ENCODE assay signal across 26 cellular contexts in the genomic region with DNA sequence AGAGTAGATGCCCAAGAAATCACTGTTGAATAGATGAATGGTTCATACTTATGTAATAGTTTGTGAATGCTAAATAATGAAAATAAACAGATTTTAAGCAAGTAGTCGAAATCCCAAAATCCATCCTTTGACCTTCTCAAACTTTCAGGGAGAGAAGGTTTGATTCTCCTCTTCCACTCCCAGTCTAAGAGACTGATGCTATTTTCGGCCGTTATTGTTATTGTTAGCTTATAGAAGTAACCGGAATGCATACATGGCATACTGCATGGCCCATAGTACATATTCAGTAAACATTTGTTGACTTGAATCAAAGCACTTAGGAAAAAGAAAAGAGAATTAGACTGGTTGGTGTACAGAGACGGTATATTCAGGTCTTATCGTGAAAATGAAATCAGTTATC.
"Had no signal": no experiment of that assay in that cellular context is flagged by ENCODE, and none has a peak within 500 bp of the region (broad histone marks: within the 10 kb centered on the region; RNA-seq: fewer than 3 reads in every experiment).

No MANE protein-coding gene starts in this region.

- ATAC-seq: activated CD8-positive, alpha-beta T cell treated with anti-CD3 and anti-CD28 coated beads, Interleukin-2, amount 10 ng/mL, durations not matched to agents 7 days and 5 days; body of pancreas; K562; Panc1 had no signal

- H3K4me1 Mint-ChIP-seq: activated CD4-positive, alpha-beta T cell treated with anti-CD3 and anti-CD28 coated beads, Interleukin-2, amount 10 ng/mL, durations not matched to agents 24 days and 14 days; activated naive CD4-positive, alpha-beta T cell treated with anti-CD3 and anti-CD28 coated beads, Interleukin-2, amount 50 U/mL, for 24 hours; activated naive CD8-positive, alpha-beta T cell treated with anti-CD3 and anti-CD28 coated beads, Interleukin-2, amount 10 ng/mL, durations not matched to agents 7 days and 5 days had no signal

- H3K4me3 Mint-ChIP-seq: activated CD4-positive, alpha-beta T cell treated with anti-CD3 and anti-CD28 coated beads, Interleukin-2, amount 10 ng/mL, durations not matched to agents 24 days and 14 days; activated CD8-positive, alpha-beta T cell treated with anti-CD3 and anti-CD28 coated beads, Interleukin-2, amount 10 ng/mL, durations not matched to agents 7 days and 5 days; activated naive CD4-positive, alpha-beta T cell treated with anti-CD3 and anti-CD28 coated beads, Interleukin-2, amount 50 U/mL, for 24 hours; activated naive CD8-positive, alpha-beta T cell treated with anti-CD3 and anti-CD28 coated beads, Interleukin-2, amount 10 ng/mL, durations not matched to agents 7 days and 5 days; activated T-cell treated with anti-CD3 and anti-CD28 coated beads, Interleukin-2, amount 50 U/mL, for 24 hours; T-helper 1 cell treated with Interleukin-12 subunit alpha and Interleukin-12 subunit beta and Interleukin-4 antibody, amounts not matched to agents 30 μg/mL and 1 μg/mL, for 36 hours; T-helper 2 cell treated with Interferon-gamma antibody and Interleukin-4, amounts not matched to agents 5 μg/mL and 100 μg/mL, for 36 hours had no signal

- H3K9me2 ChIP-seq: SK-N-SH had no signal

- H3K4me1 ChIP-seq: adrenal gland, SJSA1 had no signal

- H3K27ac ChIP-seq: SJSA1 had no signal

- H3K27me3 ChIP-seq: adrenal gland, body of pancreas, SJSA1 had no signal

- H3K9me3 ChIP-seq: adrenal gland, body of pancreas, SJSA1, SK-N-SH had no signal

- H3K4me2 ChIP-seq: SK-N-SH had no signal

- H3K36me3 ChIP-seq: adrenal gland, SJSA1 had no signal

- H3K9ac ChIP-seq: SK-N-SH had no signal

- DNase-seq: activated CD4-positive, alpha-beta T cell treated with anti-CD3 and anti-CD28 coated beads, Interleukin-2, amount 10 ng/mL, durations not matched to agents 24 days and 14 days; activated CD4-positive, alpha-beta T cell treated with anti-CD3 and anti-CD28 coated beads, Interleukin-2, amount 50 U/mL, for 48 hours; activated CD8-positive, alpha-beta T cell treated with anti-CD3 and anti-CD28 coated beads, Interleukin-2, amount 10 ng/mL, durations not matched to agents 7 days and 5 days; activated gamma-delta T cell; activated naive CD4-positive, alpha-beta T cell treated with Interleukin-2 at 50 U/mL for 16 hours; activated naive CD8-positive, alpha-beta T cell treated with anti-CD3 and anti-CD28 coated beads, Interleukin-2, amount 10 ng/mL, durations not matched to agents 7 days and 5 days; activated T-cell treated with anti-CD3 and anti-CD28 coated beads, Interleukin-2, amount 50 U/mL, for 24 hours; caudate nucleus; NCI-H1092 treated with DMSO at 0.1 percent for 48 hours; NCI-H1417; NCI-H146; NCI-H187; NCI-H2029 treated with DMSO at 0.1 percent for 48 hours; NCI-H345; NCI-H524 treated with DMSO at 0.1 percent for 48 hours; SHP77; SK-N-SH had no signal

- H3K9me3 Mint-ChIP-seq: activated CD4-positive, alpha-beta T cell treated with anti-CD3 and anti-CD28 coated beads, Interleukin-2, amount 10 ng/mL, durations not matched to agents 24 days and 14 days; activated naive CD4-positive, alpha-beta T cell treated with anti-CD3 and anti-CD28 coated beads, Interleukin-2, amount 50 U/mL, for 24 hours; activated naive CD8-positive, alpha-beta T cell treated with anti-CD3 and anti-CD28 coated beads, Interleukin-2, amount 10 ng/mL, durations not matched to agents 7 days and 5 days; activated T-cell treated with anti-CD3 and anti-CD28 coated beads, Interleukin-2, amount 50 U/mL, for 24 hours; activated T-helper 2 cell treated with anti-CD3 and anti-CD28 coated beads, Interferon-gamma antibody, Interleukin-2, Interleukin-4, amounts not matched to agents 10 μg/mL and 5 μg/mL and 100 μg/mL, durations not matched to agents 14 hours and 24 hours and 36 hours; T-helper 1 cell treated with Interleukin-12 subunit alpha and Interleukin-12 subunit beta and Interleukin-4 antibody, amounts not matched to agents 30 μg/mL and 1 μg/mL, for 36 hours; T-helper 2 cell treated with Interferon-gamma antibody and Interleukin-4, amounts not matched to agents 5 μg/mL and 100 μg/mL, for 36 hours had no signal

- H3K27ac Mint-ChIP-seq: activated CD4-positive, alpha-beta T cell treated with anti-CD3 and anti-CD28 coated beads, Interleukin-2, amount 10 ng/mL, durations not matched to agents 24 days and 14 days; activated CD8-positive, alpha-beta T cell treated with anti-CD3 and anti-CD28 coated beads, Interleukin-2, amount 10 ng/mL, durations not matched to agents 7 days and 5 days; activated naive CD4-positive, alpha-beta T cell treated with anti-CD3 and anti-CD28 coated beads, Interleukin-2, amount 50 U/mL, for 24 hours; activated naive CD8-positive, alpha-beta T cell treated with anti-CD3 and anti-CD28 coated beads, Interleukin-2, amount 10 ng/mL, durations not matched to agents 7 days and 5 days; activated T-cell treated with anti-CD3 and anti-CD28 coated beads, Interleukin-2, amount 50 U/mL, for 24 hours; activated T-helper 2 cell treated with anti-CD3 and anti-CD28 coated beads, Interferon-gamma antibody, Interleukin-2, Interleukin-4, amounts not matched to agents 10 μg/mL and 5 μg/mL and 100 μg/mL, durations not matched to agents 14 hours and 24 hours and 36 hours; T-helper 1 cell treated with Interleukin-12 subunit alpha and Interleukin-12 subunit beta and Interleukin-4 antibody, amounts not matched to agents 30 μg/mL and 1 μg/mL, for 36 hours; T-helper 2 cell treated with Interferon-gamma antibody and Interleukin-4, amounts not matched to agents 5 μg/mL and 100 μg/mL, for 36 hours had no signal

- H3K4me3 ChIP-seq: adrenal gland, body of pancreas, K562, SJSA1 had no signal

- H3K36me3 Mint-ChIP-seq: activated naive CD4-positive, alpha-beta T cell treated with anti-CD3 and anti-CD28 coated beads, Interleukin-2, amount 50 U/mL, for 24 hours; activated naive CD8-positive, alpha-beta T cell treated with anti-CD3 and anti-CD28 coated beads, Interleukin-2, amount 10 ng/mL, durations not matched to agents 7 days and 5 days had no signal
